ENCODE assay signal across 15 cellular contexts in the genomic region with DNA sequence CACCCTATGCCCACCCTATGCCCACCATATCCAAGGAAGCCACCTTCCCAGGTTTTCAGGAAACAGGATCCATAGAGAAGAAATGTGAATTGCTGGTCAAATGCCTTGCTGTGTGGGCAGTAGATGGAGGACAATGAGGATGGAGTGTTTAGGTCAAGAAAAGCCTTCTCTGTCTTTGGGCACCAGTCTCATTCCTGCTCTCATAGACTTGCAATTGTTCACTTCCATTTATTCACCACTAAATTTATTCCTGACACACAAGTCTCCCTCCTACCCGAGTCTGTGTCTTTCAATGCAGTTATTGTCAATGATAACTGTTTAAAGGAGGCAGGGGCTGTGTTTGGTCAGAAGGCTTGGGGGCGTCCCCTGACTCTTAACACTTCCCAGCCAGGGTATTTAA.
"Had no signal": no experiment of that assay in that cellular context is flagged by ENCODE, and none has a peak within 500 bp of the region (broad histone marks: within the 10 kb centered on the region; RNA-seq: fewer than 3 reads in every experiment).

No MANE protein-coding gene starts in this region.

- H3K27ac ChIP-seq: body of pancreas, coronary artery, left lung, psoas muscle, SJSA1 had no signal

- H3K9me3 ChIP-seq: body of pancreas, left lung, psoas muscle, SJSA1 had no signal

- ATAC-seq: activated CD8-positive, alpha-beta T cell treated with anti-CD3 and anti-CD28 coated beads, Interleukin-2, amount 10 ng/mL, durations not matched to agents 7 days and 5 days; body of pancreas; left lung; psoas muscle had no signal

- DNase-seq: activated CD4-positive, alpha-beta T cell treated with anti-CD3 and anti-CD28 coated beads, Interleukin-2, amount 10 ng/mL, durations not matched to agents 24 days and 14 days; activated CD4-positive, CD25-positive, alpha-beta regulatory T cell; activated CD8-positive, alpha-beta memory T cell treated with anti-CD3 and anti-CD28 coated beads, Interleukin-2, amount 50 U/mL, for 4 hours; activated CD8-positive, alpha-beta T cell treated with anti-CD3 and anti-CD28 coated beads, Interleukin-2, amount 10 ng/mL, durations not matched to agents 7 days and 5 days; activated gamma-delta T cell treated with Interleukin-2 at 50 U/mL for 16 hours; activated T-cell treated with anti-CD3 and anti-CD28 coated beads, Interleukin-2, amount 50 U/mL, for 48 hours; amniotic stem cell; body of pancreas; effector CD4-positive, alpha-beta T cell; islet precursor cell; left lung; psoas muscle; stimulated activated CD4-positive, alpha-beta T cell treated with anti-CD3 and anti-CD28 coated beads, Interleukin-2, amount 100 ng/mL, for 48 hours had no signal

- H3K4me3 ChIP-seq: body of pancreas, coronary artery, left lung, psoas muscle, SJSA1 had no signal

- H3K4me1 ChIP-seq: body of pancreas, left lung, psoas muscle had no signal

- H3K27me3 ChIP-seq: body of pancreas, left lung, SJSA1 had no signal

- H3K36me3 ChIP-seq: left lung, SJSA1 had no signal
